1 cellular context compared by ENCODE assay signal in genomic region chr6:24145690-24146131, GRCh38.
A peak's percentile ranks its signal among the peaks of the same experiment; 100 is the strongest.
TF ChIP-seq lines count a peak whose summit lies in the region.

No MANE protein-coding gene starts in this region.

TF ChIP-seq in HepG2, 621 proteins besides CTCF, POLR2A, EP300 and RAD21 (continued from another document and continues in another):
- TF ChIP-seq CBX2 (IDR thresholded peaks at IDR 0.05; ENCODE audit: low read depth, low read length) (no peak), CBX2 (CRISPR knock-in tag; IDR thresholded peaks at IDR 0.05; ENCODE audit: low read depth) (no peak), ZNF230 (CRISPR knock-in tag; IDR thresholded peaks at IDR 0.05) (no peak), HMGXB4 (CRISPR knock-in tag; IDR thresholded peaks at IDR 0.05; ENCODE audit: borderline replicate concordance in 1 of 2, low read depth in 1 of 2) (peak in 1 of 2 experiments; percentile 45; a peak in 1 of 4 replicates), MAZ (IDR thresholded peaks at IDR 0.05; ENCODE audit: borderline replicate concordance, low read depth, low read length) (no peak), MAZ (CRISPR knock-in tag; IDR thresholded peaks at IDR 0.05; ENCODE audit: low read depth) (no peak), ZNF761 (CRISPR knock-in tag; conservative IDR thresholded peaks at IDR 0.05) (no peak), MTA3 (CRISPR knock-in tag; IDR thresholded peaks at IDR 0.05) (no peak), RFXAP (CRISPR knock-in tag; IDR thresholded peaks at IDR 0.05; ENCODE audit: borderline replicate concordance) (no peak), TAF1 (CRISPR knock-in tag; IDR thresholded peaks at IDR 0.05) (no peak), KLF13 (CRISPR knock-in tag; IDR thresholded peaks at IDR 0.05) (no peak), REPIN1 (CRISPR knock-in tag; IDR thresholded peaks at IDR 0.05; ENCODE audit: borderline replicate concordance, low read depth) (peak; percentile 43; the same call in 1 of the 2 replicates), ZBTB25 (CRISPR knock-in tag; IDR thresholded peaks at IDR 0.05) (no peak; the same call in 1 of the 2 replicates), HNF4A (CRISPR knock-in tag; IDR thresholded peaks at IDR 0.05) (peak; percentile 76), KLF11 (CRISPR knock-in tag; IDR thresholded peaks at IDR 0.05) (no peak), STAT5B (CRISPR knock-in tag; IDR thresholded peaks at IDR 0.05) (no peak), MLXIP (CRISPR knock-in tag; IDR thresholded peaks at IDR 0.05; ENCODE audit: borderline replicate concordance) (no peak), JUN (CRISPR knock-in tag; IDR thresholded peaks at IDR 0.05) (no peak), ZNF432 (CRISPR knock-in tag; IDR thresholded peaks at IDR 0.05; ENCODE audit: borderline replicate concordance) (no peak), JARID2 (CRISPR knock-in tag; IDR thresholded peaks at IDR 0.05; ENCODE audit: insufficient replicate concordance) (no peak), ZNF232 (CRISPR knock-in tag; IDR thresholded peaks at IDR 0.05; ENCODE audit: borderline replicate concordance) (0 out of 2 replicates have a peak, but pooled peaks have one; percentile 59), ZNF205 (CRISPR knock-in tag; IDR thresholded peaks at IDR 0.05) (peak; percentile 42; the same call in 1 of the 2 replicates), CENPBD1 (CRISPR knock-in tag; IDR thresholded peaks at IDR 0.05; ENCODE audit: borderline replicate concordance, low read depth) (no peak), ZNF883 (CRISPR knock-in tag; IDR thresholded peaks at IDR 0.05; ENCODE audit: not compliant biosample characterization) (no peak), KDM3A (CRISPR knock-in tag; IDR thresholded peaks at IDR 0.05; ENCODE audit: low read depth) (peak; percentile 63; the same call in 1 of the 2 replicates), PAF1 (CRISPR knock-in tag; IDR thresholded peaks at IDR 0.05) (no peak), RNF2 (conservative IDR thresholded peaks at IDR 0.05; ENCODE audit: low read depth) (no peak), REST (IDR thresholded peaks at IDR 0.05; ENCODE audit: borderline replicate concordance in 1 of 2, low read depth in 1 of 2, low read length in 2 of 2) (peak in 1 of 2 experiments; percentile 77; a peak in 2 of 4 replicates), NFIB (CRISPR knock-in tag; IDR thresholded peaks at IDR 0.05; ENCODE audit: borderline replicate concordance) (no peak), GABPB1 (CRISPR knock-in tag; IDR thresholded peaks at IDR 0.05) (no peak), BCL3 (CRISPR knock-in tag; IDR thresholded peaks at IDR 0.05) (0 out of 2 replicates have a peak, but pooled peaks have one; percentile 5), ZNF747 (CRISPR knock-in tag; IDR thresholded peaks at IDR 0.05; ENCODE audit: borderline replicate concordance) (no peak), HINFP (CRISPR knock-in tag; IDR thresholded peaks at IDR 0.05; ENCODE audit: low read depth) (no peak), SKIL (CRISPR knock-in tag; IDR thresholded peaks at IDR 0.05; ENCODE audit: borderline replicate concordance) (peak; percentile 13; the same call in 1 of the 2 replicates), ZNF879 (CRISPR knock-in tag; IDR thresholded peaks at IDR 0.05) (no peak), E2F2 (CRISPR knock-in tag; IDR thresholded peaks at IDR 0.05; ENCODE audit: borderline replicate concordance) (no peak), AKAP8 (CRISPR knock-in tag; IDR thresholded peaks at IDR 0.05) (no peak)
